ENCODE assay signal across 9 cellular contexts in genomic region chr4:184409911-184410692, GRCh38.
DNase-seq lines count a peak whose midpoint lies in the region; ATAC-seq and TF ChIP-seq lines count a peak whose summit lies in the region.
"Had no signal": no experiment of that assay in that cellular context is flagged by ENCODE, and none has a peak within 500 bp of the region (broad histone marks: within the 10 kb centered on the region; RNA-seq: fewer than 3 reads in every experiment).

No MANE protein-coding gene starts in this region.

- H3K4me3 Mint-ChIP-seq in activated CD4-positive, alpha-beta T cell treated with anti-CD3 and anti-CD28 coated beads for 36 hours: peak overlapping the region; percentile 8
- peak overlapping the region; percentile 66 for H3K4me3 Mint-ChIP-seq in activated naive CD8-positive, alpha-beta T cell
- peak overlapping the region; percentile 52 for H3K4me3 Mint-ChIP-seq in stimulated activated memory B cell treated with anti-CD40 and anti-IgM and Interleukin-4, amounts not matched to agents 10 μg/mL and 1 μg/mL and 100 μg/mL, for 72 hours
- no peak overlapping the region for H3K4me3 Mint-ChIP-seq in glutamatergic neuron (ENCODE audit: unreplicated experiment)

- H3K36me3 Mint-ChIP-seq in activated CD4-positive, alpha-beta T cell treated with anti-CD3 and anti-CD28 coated beads for 36 hours (ENCODE audit: low read depth): peaks cover 49% of the 10 kb centered on the region
- peaks cover 9% of the 10 kb centered on the region for H3K36me3 Mint-ChIP-seq in activated naive CD8-positive, alpha-beta T cell
- H3K36me3 Mint-ChIP-seq in stimulated activated memory B cell treated with anti-CD40 and anti-IgM and Interleukin-4, amounts not matched to agents 10 μg/mL and 1 μg/mL and 100 μg/mL, for 72 hours: peaks cover 79% of the 10 kb centered on the region
- H3K36me3 Mint-ChIP-seq in glutamatergic neuron (ENCODE audit: unreplicated experiment): no peaks in the 10 kb centered on the region

- H3K36me3 ChIP-seq in KOPT-K1 (ENCODE audit: insufficient read depth, low read length) (peaks cover 28% of the 10 kb centered on the region), lower lobe of right lung (peaks cover 55% of the 10 kb centered on the region)

- intact Hi-C loops in activated CD4-positive, alpha-beta T cell treated with anti-CD3 and anti-CD28 coated beads for 36 hours (cut with DNase I, micrococcal nuclease): no loop called here
- intact Hi-C loops in lower lobe of right lung (cut with DNase I): no loop called here

- peaks cover 65% of the 10 kb centered on the region for H3K4me1 Mint-ChIP-seq in activated CD4-positive, alpha-beta T cell treated with anti-CD3 and anti-CD28 coated beads for 36 hours
- peaks cover 60% of the 10 kb centered on the region for H3K4me1 Mint-ChIP-seq in activated naive CD8-positive, alpha-beta T cell (ENCODE audit: low read depth)
- H3K4me1 Mint-ChIP-seq in stimulated activated memory B cell treated with anti-CD40 and anti-IgM and Interleukin-4, amounts not matched to agents 10 μg/mL and 1 μg/mL and 100 μg/mL, for 72 hours: peaks cover 63% of the 10 kb centered on the region
- peaks cover 3% of the 10 kb centered on the region for H3K4me1 Mint-ChIP-seq in glutamatergic neuron (ENCODE audit: low read depth, unreplicated experiment)

- POLR2A ChIA-PET in activated CD4-positive, alpha-beta T cell treated with anti-CD3 and anti-CD28 coated beads for 36 hours (lab: Charles Lee): interaction anchor here (1.1 kb wide), 1 partner anchor 20 kb away, joined by 3 read pairs; no protein-coding TSS in a partner anchor

- H3K27me3 Mint-ChIP-seq in activated CD4-positive, alpha-beta T cell treated with anti-CD3 and anti-CD28 coated beads for 36 hours: no peaks in the 10 kb centered on the region
- H3K27me3 Mint-ChIP-seq in activated naive CD8-positive, alpha-beta T cell: no peaks in the 10 kb centered on the region
- H3K27me3 Mint-ChIP-seq in stimulated activated memory B cell treated with anti-CD40 and anti-IgM and Interleukin-4, amounts not matched to agents 10 μg/mL and 1 μg/mL and 100 μg/mL, for 72 hours: no peaks in the 10 kb centered on the region
- H3K27me3 Mint-ChIP-seq in glutamatergic neuron (ENCODE audit: unreplicated experiment): peaks cover 2% of the 10 kb centered on the region

- H3K4me1 ChIP-seq in lower lobe of right lung: peaks cover 32% of the 10 kb centered on the region

- CTCF ChIA-PET in activated CD4-positive, alpha-beta T cell treated with anti-CD3 and anti-CD28 coated beads for 36 hours (lab: Charles Lee): interaction anchor here (0.7 to 1.1 kb wide), 2 partner anchors 146 to 233 kb away, joined by 4 to 5 read pairs; no protein-coding TSS in a partner anchor

- no peak overlapping the region for H3K4me3 ChIP-seq in lower lobe of right lung
- H3K4me3 ChIP-seq: thoracic aorta had no signal

- H3K27ac ChIP-seq in KOPT-K1 (ENCODE audit: low read depth, low read length, poor library complexity, severe bottlenecking): peak overlapping the region; percentile 69
- no peak overlapping the region for H3K27ac ChIP-seq in lower lobe of right lung
- H3K27ac ChIP-seq: thoracic aorta had no signal

- H3K27ac Mint-ChIP-seq in activated CD4-positive, alpha-beta T cell treated with anti-CD3 and anti-CD28 coated beads for 36 hours: peak overlapping the region; percentile 70
- H3K27ac Mint-ChIP-seq in activated naive CD8-positive, alpha-beta T cell: peak overlapping the region; percentile 90
- peak overlapping the region; percentile 59 for H3K27ac Mint-ChIP-seq in stimulated activated memory B cell treated with anti-CD40 and anti-IgM and Interleukin-4, amounts not matched to agents 10 μg/mL and 1 μg/mL and 100 μg/mL, for 72 hours
- H3K27ac Mint-ChIP-seq in glutamatergic neuron (ENCODE audit: unreplicated experiment): no peak overlapping the region

- TF ChIP-seq CTCF in glutamatergic neuron (IDR thresholded peaks at IDR 0.05; ENCODE audit: partially characterized antibody, unreplicated experiment) (no peak), lower lobe of right lung (IDR thresholded peaks at IDR 0.05) (no peak)

- peak; percentile 33 for ATAC-seq in activated CD4-positive, alpha-beta T cell treated with anti-CD3 and anti-CD28 coated beads for 36 hours
- ATAC-seq in stimulated activated memory B cell treated with anti-CD40 and anti-IgM and Interleukin-4, amounts not matched to agents 10 μg/mL and 1 μg/mL and 100 μg/mL, for 72 hours: peak; percentile 45
- ATAC-seq in lower lobe of right lung: no peak

- DNase-seq in activated CD4-positive, alpha-beta T cell treated with anti-CD3 and anti-CD28 coated beads for 36 hours: peak; percentile 28
- DNase-seq in activated CD4-positive, alpha-beta T cell treated with anti-CD3 and anti-CD28 coated beads, Interleukin-2, amount 50 U/mL, for 1 hour: no peak
- no peak for DNase-seq in glutamatergic neuron
- no peak for DNase-seq in lower lobe of right lung
- DNase-seq in NCI-H2107 treated with DMSO at 0.1 percent for 48 hours (lab: John Stamatoyannopoulos, UW; ENCODE audit: unreplicated experiment): no peak

- H3K9me3 ChIP-seq in KOPT-K1 (ENCODE audit: insufficient read depth, low read length, poor library complexity, severe bottlenecking) (no peaks in the 10 kb centered on the region), lower lobe of right lung (no peaks in the 10 kb centered on the region)
- H3K9me3 ChIP-seq: thoracic aorta had no signal

- H3K9me3 Mint-ChIP-seq in activated CD4-positive, alpha-beta T cell treated with anti-CD3 and anti-CD28 coated beads for 36 hours (ENCODE audit: low read depth): no peaks in the 10 kb centered on the region
- H3K9me3 Mint-ChIP-seq in activated naive CD8-positive, alpha-beta T cell (ENCODE audit: low read depth): no peaks in the 10 kb centered on the region
- H3K9me3 Mint-ChIP-seq in stimulated activated memory B cell treated with anti-CD40 and anti-IgM and Interleukin-4, amounts not matched to agents 10 μg/mL and 1 μg/mL and 100 μg/mL, for 72 hours: no peaks in the 10 kb centered on the region
- peaks cover 3% of the 10 kb centered on the region for H3K9me3 Mint-ChIP-seq in glutamatergic neuron (ENCODE audit: unreplicated experiment)

- H3K27me3 ChIP-seq in lower lobe of right lung (ENCODE audit: low read depth): no peaks in the 10 kb centered on the region

Comparison
In these comparisons a context has a peak if more than half of its experiments do, and no peak if none do; other contexts are left out.
1. ATAC-seq: peak in activated CD4-positive, alpha-beta T cell treated with anti-CD3 and anti-CD28 coated beads for 36 hours (single experiment) and stimulated activated memory B cell treated with anti-CD40 and anti-IgM and Interleukin-4, amounts not matched to agents 10 μg/mL and 1 μg/mL and 100 μg/mL, for 72 hours (single experiment); none in lower lobe of right lung (0 of 2).